Comparison of ENCODE assay signal across 1 cellular context in genomic region chr1:6779089-6779805, GRCh38.
A peak's percentile ranks its signal among the peaks of the same experiment; 100 is the strongest.
TF ChIP-seq lines count a peak whose summit lies in the region.

No MANE protein-coding gene starts in this region.

TF ChIP-seq in GM12878, 131 proteins besides CTCF, POLR2A, EP300 and RAD21:
- TF ChIP-seq PRDM15 (CRISPR knock-in tag; IDR thresholded peaks at IDR 0.05) = no peak
- no peak for TF ChIP-seq ZSCAN29 (IDR thresholded peaks at IDR 0.05)
- 0 out of 2 replicates have a peak, but pooled peaks have one; percentile 26 for TF ChIP-seq MTA2 (IDR thresholded peaks at IDR 0.05; ENCODE audit: low read depth)
- peak; percentile 90 for TF ChIP-seq ZNF24 (IDR thresholded peaks at IDR 0.05)
- no peak for TF ChIP-seq RFX5 (IDR thresholded peaks at IDR 0.05; ENCODE audit: low read depth, low read length)
- peak; percentile 62; the same call in 1 of the 2 replicates for TF ChIP-seq PKNOX1 (IDR thresholded peaks at IDR 0.05)
- 0 out of 2 replicates have a peak, but pooled peaks have one; percentile 21 for TF ChIP-seq FOXK2 (IDR thresholded peaks at IDR 0.05)
- TF ChIP-seq CUX1 (IDR thresholded peaks at IDR 0.05; ENCODE audit: insufficient replicate concordance, low read depth, low read length) = no peak
- TF ChIP-seq MYB (IDR thresholded peaks at IDR 0.05; ENCODE audit: borderline replicate concordance, low read depth, low read length) = no peak
- TF ChIP-seq RUNX3 (IDR thresholded peaks at IDR 0.05; ENCODE audit: low read length) = peak; percentile 63
- peak; percentile 48 for TF ChIP-seq JUNB (IDR thresholded peaks at IDR 0.05)
- no peak for TF ChIP-seq PAX8 (IDR thresholded peaks at IDR 0.05)
